8 cellular contexts compared by ENCODE assay signal in genomic region chr18:39506581-39506980, GRCh38.
"Had no signal": no experiment of that assay in that cellular context is flagged by ENCODE, and none has a peak within 500 bp of the region (broad histone marks: within the 10 kb centered on the region; RNA-seq: fewer than 3 reads in every experiment).

No MANE protein-coding gene starts in this region.

- H3K27me3 Mint-ChIP-seq: IgD-negative memory B cell had no signal

- H3K27ac ChIP-seq: HL-60 had no signal

- H3K4me3 ChIP-seq: K562 had no signal

- H3K27ac Mint-ChIP-seq: IgD-negative memory B cell had no signal

- DNase-seq: IMR-90, KBM-7, KG1 had no signal

- H3K36me3 Mint-ChIP-seq: IgD-negative memory B cell had no signal

- H3K4me1 Mint-ChIP-seq: IgD-negative memory B cell had no signal

- ATAC-seq: HepG2, K562 had no signal

- H3K4me3 Mint-ChIP-seq: IgD-negative memory B cell had no signal

- FAIRE-seq: HepG2, HTR-8/SVneo, K562 had no signal
